10 cellular contexts compared by ENCODE assay signal in genomic region chr6:35728663-35729348, GRCh38. TPM values are rescaled to one million over a fixed set of nuclear protein-coding genes. Genes with fewer than 3 reads are reported as not detected.
A peak's percentile ranks its signal among the peaks of the same experiment; 100 is the strongest.
DNase-seq lines count a peak whose midpoint lies in the region; ATAC-seq and TF ChIP-seq lines count a peak whose summit lies in the region.
"Had no signal": no experiment of that assay in that cellular context is flagged by ENCODE, and none has a peak within 500 bp of the region (broad histone marks: within the 10 kb centered on the region; RNA-seq: fewer than 3 reads in every experiment).

No MANE protein-coding gene starts in this region.

- H3K27me3 ChIP-seq in RWPE2 (ENCODE audit: insufficient read depth, poor library complexity, severe bottlenecking) (no peaks in the 10 kb centered on the region), dorsolateral prefrontal cortex (no peaks in the 10 kb centered on the region), mucosa of rectum (ENCODE audit: control insufficient read depth in 2 of 2, insufficient read depth in 2 of 2, low read length in 2 of 2) (no peaks in the 10 kb centered on the region)

- no peak overlapping the region for H3K4me3 ChIP-seq in RWPE2 (ENCODE audit: severe bottlenecking)
- peak overlapping the region in 45 of 59 donors; percentile 31 to 78 (median 56) for H3K4me3 ChIP-seq in dorsolateral prefrontal cortex
- H3K4me3 ChIP-seq in mucosa of rectum (ENCODE audit: low read length in 2 of 2): peak overlapping the region; percentile 44 to 75

- H3K36me3 ChIP-seq in RWPE2 (ENCODE audit: low read depth) (no peaks in the 10 kb centered on the region), mucosa of rectum (ENCODE audit: control insufficient read depth in 2 of 2, insufficient read depth in 2 of 2, low read length in 2 of 2) (no peaks in the 10 kb centered on the region)

- H3K4me1 ChIP-seq in RWPE2 (ENCODE audit: insufficient read depth, poor library complexity, severe bottlenecking): peaks cover 72% of the 10 kb centered on the region
- peaks cover 74 to 86% of the 10 kb centered on the region in 2 donors for H3K4me1 ChIP-seq in mucosa of rectum (ENCODE audit: control insufficient read depth in 2 of 2, insufficient read depth in 2 of 2, low read length in 2 of 2)

- H3K27ac ChIP-seq in RWPE2 (ENCODE audit: poor library complexity, severe bottlenecking): peak overlapping the region; percentile 99
- H3K27ac ChIP-seq in dorsolateral prefrontal cortex: peak overlapping the region; percentile 97 to 100 (median 100)
- H3K27ac ChIP-seq in mucosa of rectum (ENCODE audit: low read depth in 2 of 2, low read length in 2 of 2): peak overlapping the region; percentile 100

- H3K9me3 ChIP-seq in RWPE2 (ENCODE audit: severe bottlenecking) (no peaks in the 10 kb centered on the region), mucosa of rectum (ENCODE audit: control insufficient read depth in 2 of 2, low read length in 2 of 2) (no peaks in the 10 kb centered on the region)

- TF ChIP-seq CTCF in RWPE2 (IDR thresholded peaks at IDR 0.05; ENCODE audit: poor library complexity, severe bottlenecking) (no peak), dorsolateral prefrontal cortex (IDR thresholded peaks at IDR 0.05 in 54 of 56, conservative IDR thresholded peaks at IDR 0.05 in 2 of 56; ENCODE audit: low read depth in 1 of 56, partially characterized antibody in 56 of 56) (no peak)

- intact Hi-C loops in dorsolateral prefrontal cortex (cut with DNase I): no loop called here

- H3K9ac ChIP-seq in mucosa of rectum (ENCODE audit: low read depth in 1 of 2, low read length in 2 of 2): peak overlapping the region; percentile 82 to 90

- peak; percentile 69 for DNase-seq in GDM1 (lab: John Stamatoyannopoulos, UW)
- DNase-seq in RWPE2 (ENCODE audit: low spot score): no peak
- DNase-seq in dorsolateral prefrontal cortex: peak in 3 of 10 donors; percentile 46 to 52 (median 47)
- DNase-seq in kidney tubule cell (ENCODE audit: low spot score): no peak
- DNase-seq in NCI-H82 (lab: John Stamatoyannopoulos, UW): no peak

- no peak for ATAC-seq in RWPE2 (ENCODE audit: low read depth)
- no peak for ATAC-seq in GM21576 (IDR thresholded peaks at IDR 0.05; ENCODE audit: unreplicated experiment)
- ATAC-seq in HG03457 (IDR thresholded peaks at IDR 0.05; ENCODE audit: unreplicated experiment): no peak

RNA-seq across cellular contexts. Expression of gene ARMC12, which starts 8.0 kb away (rescaled TPM):
- total RNA-seq in dorsolateral prefrontal cortex: 1 to 10 TPM in 101 of 120 experiments, under 1 TPM in 19; 0.41 to 7.1 (median 1.6) TPM

RNA-seq across cellular contexts. Expression of gene FKBP5, which starts 40.1 kb away (rescaled TPM):
- 100 to 1,000 TPM in 9 of 120 experiments, 10 to 100 TPM in 111; 12.0 to 124 (median 62.9) TPM for total RNA-seq in dorsolateral prefrontal cortex

RNA-seq across cellular contexts. Expression of gene CLPSL2, which starts 47.6 kb away (rescaled TPM):
- 1 to 10 TPM in 10 of 120 experiments, not detected in 110; 1.3 to 3.1 (median 1.7) TPM for total RNA-seq in dorsolateral prefrontal cortex
- total RNA-seq: lung microvascular endothelial cell, NCI-H460 had no signal

RNA-seq across cellular contexts. Expression of gene CLPSL1, which starts 52.0 kb away (rescaled TPM):
- total RNA-seq in dorsolateral prefrontal cortex: 1 to 10 TPM in 33 of 120 experiments, under 1 TPM in 7, not detected in 80; 0.79 to 6.0 (median 1.9) TPM
- total RNA-seq: lung microvascular endothelial cell, NCI-H460 had no signal
